Comparison of ENCODE assay signal across 12 cellular contexts in genomic region chr3:37256447-37256846, GRCh38. TPM values are rescaled to one million over a fixed set of nuclear protein-coding genes. Genes with fewer than 3 reads are reported as not detected.
DNase-seq lines count a peak whose midpoint lies in the region; ATAC-seq, FAIRE-seq and TF ChIP-seq lines count a peak whose summit lies in the region.
"Had no signal": no experiment of that assay in that cellular context is flagged by ENCODE, and none has a peak within 500 bp of the region (broad histone marks: within the 10 kb centered on the region; RNA-seq: fewer than 3 reads in every experiment).

No MANE protein-coding gene starts in this region.

- ATAC-seq in naive thymus-derived CD4-positive, alpha-beta T cell: peak; percentile 66
- ATAC-seq in HG02610 (IDR thresholded peaks at IDR 0.05; ENCODE audit: unreplicated experiment): no peak
- ATAC-seq: activated CD4-positive, CD25-positive, alpha-beta regulatory T cell treated with anti-CD3 and anti-CD28 coated beads, Interleukin-2, amount 50 U/mL, for 24 hours; lower lobe of right lung had no signal

- peaks cover 0 to 26% (median 10%) of the 10 kb centered on the region in 3 experiments for H3K36me3 ChIP-seq in naive thymus-derived CD4-positive, alpha-beta T cell (ENCODE audit: control insufficient read depth in 2 of 3, insufficient read depth in 3 of 3, low read length in 3 of 3)

- H3K4me1 ChIP-seq in naive thymus-derived CD4-positive, alpha-beta T cell (ENCODE audit: control insufficient read depth in 2 of 2, insufficient read depth in 2 of 2, low read length in 2 of 2): peaks cover 0 to 10% of the 10 kb centered on the region in 2 donors

- DNase-seq in M059J (ENCODE audit: low read depth): peak; percentile 25
- no peak for DNase-seq in chondrocyte (ENCODE audit: low spot score)
- no peak for DNase-seq in naive thymus-derived CD4-positive, alpha-beta T cell
- DNase-seq in cerebellum (ENCODE audit: low spot score): no peak
- DNase-seq in activated T-cell treated with anti-CD3 and anti-CD28 coated beads, Interleukin-2, amount 50 U/mL, for 24 hours: no peak
- DNase-seq in HPDE6-E6E7 (ENCODE audit: extremely low spot score): no peak
- DNase-seq: lower lobe of right lung had no signal

- no peaks in the 10 kb centered on the region for H3K9me3 Mint-ChIP-seq in chondrocyte (ENCODE audit: low read depth)
- H3K9me3 Mint-ChIP-seq in naive thymus-derived CD4-positive, alpha-beta T cell: no peaks in the 10 kb centered on the region
- H3K9me3 Mint-ChIP-seq in activated T-cell treated with anti-CD3 and anti-CD28 coated beads, Interleukin-2, amount 50 U/mL, for 24 hours: no peaks in the 10 kb centered on the region
- H3K9me3 Mint-ChIP-seq: activated naive CD4-positive, alpha-beta T cell treated with anti-CD3 and anti-CD28 coated beads, Interleukin-2, amount 50 U/mL, for 24 hours had no signal

- H3K27ac Mint-ChIP-seq in chondrocyte (ENCODE audit: unreplicated experiment): no peak overlapping the region
- H3K27ac Mint-ChIP-seq in naive thymus-derived CD4-positive, alpha-beta T cell: peak overlapping the region in 1 of 9 donors; percentile 61
- no peak overlapping the region for H3K27ac Mint-ChIP-seq in activated T-cell treated with anti-CD3 and anti-CD28 coated beads, Interleukin-2, amount 50 U/mL, for 24 hours
- H3K27ac Mint-ChIP-seq: activated naive CD4-positive, alpha-beta T cell treated with anti-CD3 and anti-CD28 coated beads, Interleukin-2, amount 50 U/mL, for 24 hours had no signal

- peak; percentile 24 for TF ChIP-seq CTCF in chondrocyte (IDR thresholded peaks at IDR 0.05)

- POLR2A ChIA-PET in naive thymus-derived CD4-positive, alpha-beta T cell (lab: Charles Lee): no interaction called here

- H3K9me3 ChIP-seq in naive thymus-derived CD4-positive, alpha-beta T cell (ENCODE audit: control insufficient read depth in 2 of 3, low read length in 3 of 3): no peaks in the 10 kb centered on the region
- H3K9me3 ChIP-seq: esophagus muscularis mucosa, lower lobe of right lung had no signal

- CTCF ChIA-PET in naive thymus-derived CD4-positive, alpha-beta T cell (lab: Charles Lee): no interaction called here

- FAIRE-seq in G401.6 (lab: Jason Lieb, UNC): peak; percentile 49

- H3K4me3 ChIP-seq in naive thymus-derived CD4-positive, alpha-beta T cell (ENCODE audit: low read length): no peak overlapping the region
- H3K4me3 ChIP-seq: esophagus muscularis mucosa, lower lobe of right lung had no signal

- H3K27me3 ChIP-seq in naive thymus-derived CD4-positive, alpha-beta T cell (ENCODE audit: control insufficient read depth in 2 of 2, insufficient read depth in 2 of 2, low read length in 2 of 2): no peaks in the 10 kb centered on the region
- H3K27me3 ChIP-seq: esophagus muscularis mucosa had no signal

- intact Hi-C loops in naive thymus-derived CD4-positive, alpha-beta T cell (cut with micrococcal nuclease): no loop called here

- H3K4me1 Mint-ChIP-seq in chondrocyte (ENCODE audit: low read depth): peaks cover 15% of the 10 kb centered on the region
- H3K4me1 Mint-ChIP-seq in naive thymus-derived CD4-positive, alpha-beta T cell: peaks cover 21 to 51% (median 43%) of the 10 kb centered on the region in 7 donors
- peaks cover 40% of the 10 kb centered on the region for H3K4me1 Mint-ChIP-seq in activated T-cell treated with anti-CD3 and anti-CD28 coated beads, Interleukin-2, amount 50 U/mL, for 24 hours (ENCODE audit: low read depth)

- peaks cover 9% of the 10 kb centered on the region for H3K36me3 Mint-ChIP-seq in chondrocyte (ENCODE audit: low read depth)
- peaks cover 0 to 43% (median 20%) of the 10 kb centered on the region in 5 donors for H3K36me3 Mint-ChIP-seq in naive thymus-derived CD4-positive, alpha-beta T cell
- peaks cover 66% of the 10 kb centered on the region for H3K36me3 Mint-ChIP-seq in activated T-cell treated with anti-CD3 and anti-CD28 coated beads, Interleukin-2, amount 50 U/mL, for 24 hours (ENCODE audit: low read depth)

- no peak overlapping the region for H3K27ac ChIP-seq in naive thymus-derived CD4-positive, alpha-beta T cell (ENCODE audit: low read depth, low read length)
- H3K27ac ChIP-seq: esophagus muscularis mucosa, lower lobe of right lung had no signal

- H3K27me3 Mint-ChIP-seq in chondrocyte (ENCODE audit: low read depth): no peaks in the 10 kb centered on the region
- no peaks in the 10 kb centered on the region for H3K27me3 Mint-ChIP-seq in naive thymus-derived CD4-positive, alpha-beta T cell
- no peaks in the 10 kb centered on the region for H3K27me3 Mint-ChIP-seq in activated T-cell treated with anti-CD3 and anti-CD28 coated beads, Interleukin-2, amount 50 U/mL, for 24 hours
- H3K27me3 Mint-ChIP-seq: activated naive CD4-positive, alpha-beta T cell treated with anti-CD3 and anti-CD28 coated beads, Interleukin-2, amount 50 U/mL, for 24 hours had no signal

- H3K4me3 Mint-ChIP-seq in chondrocyte (ENCODE audit: unreplicated experiment): no peak overlapping the region
- H3K4me3 Mint-ChIP-seq in naive thymus-derived CD4-positive, alpha-beta T cell: no peak overlapping the region
- H3K4me3 Mint-ChIP-seq in activated T-cell treated with anti-CD3 and anti-CD28 coated beads, Interleukin-2, amount 50 U/mL, for 24 hours: no peak overlapping the region
- H3K4me3 Mint-ChIP-seq: activated naive CD4-positive, alpha-beta T cell treated with anti-CD3 and anti-CD28 coated beads, Interleukin-2, amount 50 U/mL, for 24 hours had no signal

RNA-seq across cellular contexts. Expression of gene GOLGA4, which starts 13.4 kb away (rescaled TPM):
- total RNA-seq in M059J (2014; rRNA removed; shearing (Covaris generic)): 37.5 and 41.1 TPM in 2 replicates
- 67.2 to 71.6 TPM (median 70.7 TPM) in 3 replicates for total RNA-seq in chondrocyte
- total RNA-seq in naive thymus-derived CD4-positive, alpha-beta T cell: 10 to 100 TPM; 45.0 to 72.0 (median 56.4) TPM
- 10 to 100 TPM; 11.5 to 26.3 TPM for polyA plus RNA-seq in naive thymus-derived CD4-positive, alpha-beta T cell
- 56.1 TPM for total RNA-seq in cerebellum
